22 cellular contexts compared by ENCODE assay signal in genomic region chr7:121021266-121021969, GRCh38. TPM values are rescaled to one million over a fixed set of nuclear protein-coding genes. Genes with fewer than 3 reads are reported as not detected.
DNase-seq lines count a peak whose midpoint lies in the region; ATAC-seq and TF ChIP-seq lines count a peak whose summit lies in the region.
"Had no signal": no experiment of that assay in that cellular context is flagged by ENCODE, and none has a peak within 500 bp of the region (broad histone marks: within the 10 kb centered on the region; RNA-seq: fewer than 3 reads in every experiment).

No MANE protein-coding gene starts in this region.

- peaks cover 9% of the 10 kb centered on the region for H3K36me3 ChIP-seq in left ventricle myocardium inferior
- no peaks in the 10 kb centered on the region for H3K36me3 ChIP-seq in osteoblast (ENCODE audit: insufficient read depth, low read length)

- H3K27ac ChIP-seq in left ventricle myocardium inferior (replicated peaks) (peak overlapping the region; percentile 78), coronary artery (peak overlapping the region; percentile 55 to 59), osteoblast (ENCODE audit: low read depth, low read length) (peak overlapping the region; percentile 71)

- H3K27me3 ChIP-seq in left ventricle myocardium inferior (ENCODE audit: low read depth) (no peaks in the 10 kb centered on the region), osteoblast (ENCODE audit: insufficient read depth, low read length) (no peaks in the 10 kb centered on the region)
- H3K27me3 ChIP-seq: MG63 had no signal

- H3K4me3 Mint-ChIP-seq in type B pancreatic cell = no peak overlapping the region
- H3K4me3 Mint-ChIP-seq: activated naive CD4-positive, alpha-beta T cell treated with anti-CD3 and anti-CD28 coated beads, Interleukin-2, amount 50 U/mL, for 24 hours; B cell; naive thymus-derived CD4-positive, alpha-beta T cell; stimulated activated naive CD8-positive, alpha-beta T cell treated with anti-CD3 and anti-CD28 coated beads, Interleukin-15, amount 100 ng/mL, for 72 hours had no signal

- H3K9me3 ChIP-seq in left ventricle myocardium inferior (replicated peaks) = no peaks in the 10 kb centered on the region
- H3K9me3 ChIP-seq in osteoblast (ENCODE audit: low read depth, low read length) = no peaks in the 10 kb centered on the region
- H3K9me3 ChIP-seq: MG63 had no signal

- no peak overlapping the region for H2AFZ ChIP-seq in osteoblast (ENCODE audit: low read length)

- H3K4me3 ChIP-seq in left ventricle myocardium inferior (no peak overlapping the region), coronary artery (no peak overlapping the region), osteoblast (ENCODE audit: insufficient read depth, low read length) (no peak overlapping the region)
- H3K4me3 ChIP-seq: MG63 had no signal

- no peaks in the 10 kb centered on the region for H4K20me1 ChIP-seq in osteoblast (ENCODE audit: insufficient read depth, low read length)

- ATAC-seq in Right ventricle myocardium inferior = no peak
- ATAC-seq: stimulated activated naive CD8-positive, alpha-beta T cell treated with anti-CD3 and anti-CD28 coated beads, Interleukin-15, amount 100 ng/mL, for 72 hours had no signal

- intact Hi-C loops in left ventricle myocardium inferior (cut with micrococcal nuclease) (no loop called here), Right ventricle myocardium inferior (cut with DNase I) (no loop called here)

- peaks cover 10% of the 10 kb centered on the region for H3K9me3 Mint-ChIP-seq in type B pancreatic cell
- H3K9me3 Mint-ChIP-seq: activated naive CD4-positive, alpha-beta T cell treated with anti-CD3 and anti-CD28 coated beads, Interleukin-2, amount 50 U/mL, for 24 hours had no signal

- no peaks in the 10 kb centered on the region for H3K27me3 Mint-ChIP-seq in type B pancreatic cell

- peaks cover 10% of the 10 kb centered on the region for H3K79me2 ChIP-seq in osteoblast (ENCODE audit: insufficient read depth, low read length)

- H3K27ac Mint-ChIP-seq in type B pancreatic cell = peak overlapping the region; percentile 8
- H3K27ac Mint-ChIP-seq: activated naive CD4-positive, alpha-beta T cell treated with anti-CD3 and anti-CD28 coated beads, Interleukin-2, amount 50 U/mL, for 24 hours; B cell; naive thymus-derived CD4-positive, alpha-beta T cell; stimulated activated naive CD8-positive, alpha-beta T cell treated with anti-CD3 and anti-CD28 coated beads, Interleukin-15, amount 100 ng/mL, for 72 hours had no signal

- peaks cover 60% of the 10 kb centered on the region for H3K4me1 Mint-ChIP-seq in type B pancreatic cell (ENCODE audit: unreplicated experiment)
- H3K4me1 Mint-ChIP-seq: activated naive CD4-positive, alpha-beta T cell treated with anti-CD3 and anti-CD28 coated beads, Interleukin-2, amount 50 U/mL, for 24 hours; B cell had no signal

- no peak overlapping the region for H3K4me2 ChIP-seq in osteoblast (ENCODE audit: insufficient read depth, low read length)

- TF ChIP-seq CTCF in left ventricle myocardium inferior (IDR thresholded peaks at IDR 0.05; ENCODE audit: borderline replicate concordance) (no peak), coronary artery (IDR thresholded peaks at IDR 0.05) (no peak), osteoblast (IDR thresholded peaks at IDR 0.05; ENCODE audit: extremely low read depth, low read depth, low read length) (no peak), type B pancreatic cell (conservative IDR thresholded peaks at IDR 0.05) (no peak)

- H3K4me1 ChIP-seq in left ventricle myocardium inferior = peaks cover 86% of the 10 kb centered on the region
- peaks cover 55% of the 10 kb centered on the region for H3K4me1 ChIP-seq in osteoblast (ENCODE audit: insufficient read depth, low read length)

- no peak for DNase-seq in left ventricle myocardium inferior
- DNase-seq in Right ventricle myocardium inferior (ENCODE audit: missing footprints) = no peak
- DNase-seq in coronary artery (ENCODE audit: low spot score) = no peak
- DNase-seq in osteoblast (ENCODE audit: insufficient read length, low spot score, missing footprints) = no peak
- DNase-seq in type B pancreatic cell (ENCODE audit: extremely low spot score, unreplicated experiment) = no peak
- no peak for DNase-seq in cortex of kidney (lab: John Stamatoyannopoulos, UW)
- DNase-seq in pons (ENCODE audit: low spot score) = no peak
- DNase-seq in amniotic stem cell (lab: John Stamatoyannopoulos, UW) = no peak
- DNase-seq: activated CD4-positive, alpha-beta T cell treated with anti-CD3 and anti-CD28 coated beads for 48 hours; cerebellar nuclear complex; MG63; naive thymus-derived CD4-positive, alpha-beta T cell; NCI-H1436; NCI-H524 treated with DMSO at 0.1 percent for 48 hours; posterior cingulate gyrus; SHP77 treated with DMSO at 0.1 percent for 48 hours; small intestine; stimulated activated CD4-positive, alpha-beta T cell treated with anti-CD3 and anti-CD28 coated beads, Interleukin-4, amount 100 ng/mL, for 1 hour; stimulated activated naive CD8-positive, alpha-beta T cell treated with anti-CD3 and anti-CD28 coated beads, Interleukin-15, amount 100 ng/mL, for 72 hours had no signal

- peaks cover 9% of the 10 kb centered on the region for H3K36me3 Mint-ChIP-seq in type B pancreatic cell
- H3K36me3 Mint-ChIP-seq: activated naive CD4-positive, alpha-beta T cell treated with anti-CD3 and anti-CD28 coated beads, Interleukin-2, amount 50 U/mL, for 24 hours; naive thymus-derived CD4-positive, alpha-beta T cell had no signal

RNA-seq across cellular contexts. Expression of gene CPED1, which starts 32.9 kb away (rescaled TPM):
- 33.8 TPM for total RNA-seq in left ventricle myocardium inferior
- total RNA-seq in Right ventricle myocardium inferior = 27.5 TPM
- 30.8 and 37.4 TPM in 2 replicates for total RNA-seq in osteoblast
- total RNA-seq in type B pancreatic cell (ENCODE audit: low replicate concordance) = 0.88 and 45.4 TPM in 2 replicates
- total RNA-seq: T-helper 1 cell treated with Interleukin-12 subunit alpha and Interleukin-12 subunit beta and Interleukin-4 antibody, amounts not matched to agents 30 ng/mL and 1 ng/mL, for 36 hours had no signal
